ENCODE assay signal across 30 cellular contexts in the genomic region with DNA sequence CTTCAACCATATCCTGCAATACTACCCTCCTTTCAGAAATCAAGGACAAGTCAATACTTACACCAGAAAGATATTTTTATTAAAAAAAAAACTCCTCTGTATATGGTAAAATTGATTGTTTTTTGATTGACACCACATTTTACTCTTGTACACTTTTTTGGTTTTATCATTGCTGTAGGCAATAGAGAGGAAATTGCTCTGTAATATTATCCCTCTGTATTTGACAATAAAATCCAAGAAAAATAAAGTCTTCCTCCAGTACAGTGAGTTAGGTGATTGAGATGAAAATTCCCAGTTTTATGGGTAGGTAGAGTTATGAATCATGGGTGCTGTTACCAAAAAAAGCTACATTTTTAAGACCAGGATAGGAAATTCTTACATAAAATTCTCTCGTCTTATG. TPM values are rescaled to one million over a fixed set of nuclear protein-coding genes. Genes with fewer than 3 reads are reported as not detected.
"Had no signal": no experiment of that assay in that cellular context is flagged by ENCODE, and none has a peak within 500 bp of the region (broad histone marks: within the 10 kb centered on the region; RNA-seq: fewer than 3 reads in every experiment).

No MANE protein-coding gene starts in this region.

- DNase-seq: stimulated activated CD4-positive, alpha-beta T cell treated with anti-CD3 and anti-CD28 coated beads, Interleukin-2, amount 100 ng/mL, for 48 hours; stimulated activated CD4-positive, alpha-beta T cell treated with anti-CD3 and anti-CD28 coated beads, Interleukin-4, amount 100 ng/mL, for 1 hour; stimulated activated CD4-positive, alpha-beta T cell treated with anti-CD3 and anti-CD28 coated beads, Interleukin-4, amount 100 ng/mL, for 24 hours; stimulated activated CD4-positive, alpha-beta T cell treated with anti-CD3 and anti-CD28 coated beads, Interleukin-4, amount 100 ng/mL, for 4 hours; stimulated activated CD8-positive, alpha-beta memory T cell treated with anti-CD3 and anti-CD28 coated beads, Interleukin-4, amount 100 ng/mL, for 48 hours; stimulated activated naive B cell treated with anti-CD40 and anti-IgM and Interleukin-4, amounts not matched to agents 10 μg/mL and 1 μg/mL and 100 μg/mL, for 72 hours; stimulated activated naive CD4-positive, alpha-beta T cell; stimulated activated naive CD4-positive, alpha-beta T cell treated with Interleukin-2 at 50 U/mL for 16 hours; stimulated activated naive CD8-positive, alpha-beta T cell treated with anti-CD3 and anti-CD28 coated beads, Interleukin-15, amount 100 ng/mL, for 72 hours; stimulated activated naive CD8-positive, alpha-beta T cell treated with anti-CD3 and anti-CD28 coated beads, Interleukin-15, Interleukin-2, amounts not matched to agents 100 U/mL and 50 U/mL, for 24 hours; stomach; substantia nigra; testis; thyroid gland; tibial artery; transverse colon; trophoblast cell; upper lobe of left lung; upper lobe of right lung; uterus had no signal

- H3K4me1 Mint-ChIP-seq: stimulated activated effector memory CD8-positive, alpha-beta T cell treated with anti-CD3 and anti-CD28 coated beads, Interleukin-12 subunit alpha, Interleukin-12 subunit beta, amount 100 ng/mL, for 72 hours; stimulated activated memory B cell treated with anti-CD40 and anti-IgM and Interleukin-4, amounts not matched to agents 10 μg/mL and 1 μg/mL and 100 μg/mL, for 72 hours; stimulated activated naive B cell treated with anti-CD40 and anti-IgM and Interleukin-4, amounts not matched to agents 10 μg/mL and 1 μg/mL and 100 μg/mL, for 72 hours; stimulated activated naive CD8-positive, alpha-beta T cell treated with anti-CD3 and anti-CD28 coated beads, Interleukin-15, amount 100 ng/mL, for 72 hours had no signal

- H3K4me1 ChIP-seq: stomach, suprapubic skin, thyroid gland, tibial artery, transverse colon, uterus, vagina had no signal

- H3K27ac Mint-ChIP-seq: stimulated activated effector memory CD8-positive, alpha-beta T cell treated with anti-CD3 and anti-CD28 coated beads, Interleukin-12 subunit alpha, Interleukin-12 subunit beta, amount 100 ng/mL, for 72 hours; stimulated activated memory B cell treated with anti-CD40 and anti-IgM and Interleukin-4, amounts not matched to agents 10 μg/mL and 1 μg/mL and 100 μg/mL, for 72 hours; stimulated activated naive B cell treated with anti-CD40 and anti-IgM and Interleukin-4, amounts not matched to agents 10 μg/mL and 1 μg/mL and 100 μg/mL, for 72 hours; stimulated activated naive CD8-positive, alpha-beta T cell treated with anti-CD3 and anti-CD28 coated beads, Interleukin-15, amount 100 ng/mL, for 72 hours; stimulated activated naive CD8-positive, alpha-beta T cell treated with anti-CD3 and anti-CD28 coated beads, Interleukin-15, Interleukin-2, amounts not matched to agents 100 ng/mL and 50 ng/mL, for 24 hours had no signal

- H3K4me3 ChIP-seq: stomach, suprapubic skin, testis, thoracic aorta, thyroid gland, tibial artery, tibial nerve, transverse colon, upper lobe of left lung, upper lobe of right lung, uterus, vagina had no signal

- H3K4me3 Mint-ChIP-seq: stimulated activated effector memory CD8-positive, alpha-beta T cell treated with anti-CD3 and anti-CD28 coated beads, Interleukin-12 subunit alpha, Interleukin-12 subunit beta, amount 100 ng/mL, for 72 hours; stimulated activated memory B cell treated with anti-CD40 and anti-IgM and Interleukin-4, amounts not matched to agents 10 μg/mL and 1 μg/mL and 100 μg/mL, for 72 hours; stimulated activated naive B cell treated with anti-CD40 and anti-IgM and Interleukin-4, amounts not matched to agents 10 μg/mL and 1 μg/mL and 100 μg/mL, for 72 hours; stimulated activated naive CD8-positive, alpha-beta T cell treated with anti-CD3 and anti-CD28 coated beads, Interleukin-15, amount 100 ng/mL, for 72 hours; stimulated activated naive CD8-positive, alpha-beta T cell treated with anti-CD3 and anti-CD28 coated beads, Interleukin-15, Interleukin-2, amounts not matched to agents 100 ng/mL and 50 ng/mL, for 24 hours had no signal

- H3K27ac ChIP-seq: stomach, suprapubic skin, testis, thoracic aorta, thyroid gland, tibial artery, tibial nerve, transverse colon, upper lobe of left lung, upper lobe of right lung, uterus, vagina had no signal

- H3K27me3 ChIP-seq: stomach, suprapubic skin, testis, thyroid gland, tibial artery, tibial nerve, transverse colon, upper lobe of left lung, upper lobe of right lung, uterus, vagina had no signal

- ATAC-seq: stimulated activated effector memory CD8-positive, alpha-beta T cell treated with anti-CD3 and anti-CD28 coated beads, Interleukin-12 subunit alpha, Interleukin-12 subunit beta, amount 100 ng/mL, for 72 hours; stimulated activated memory B cell treated with anti-CD40 and anti-IgM and Interleukin-4, amounts not matched to agents 10 μg/mL and 1 μg/mL and 100 μg/mL, for 72 hours; stimulated activated naive B cell treated with anti-CD40 and anti-IgM and Interleukin-4, amounts not matched to agents 10 μg/mL and 1 μg/mL and 100 μg/mL, for 72 hours; stimulated activated naive CD8-positive, alpha-beta T cell treated with anti-CD3 and anti-CD28 coated beads, Interleukin-15, amount 100 ng/mL, for 72 hours; stimulated activated naive CD8-positive, alpha-beta T cell treated with anti-CD3 and anti-CD28 coated beads, Interleukin-15, Interleukin-2, amounts not matched to agents 100 U/mL and 50 U/mL, for 24 hours; upper lobe of right lung had no signal

- H3K36me3 Mint-ChIP-seq: stimulated activated effector memory CD8-positive, alpha-beta T cell treated with anti-CD3 and anti-CD28 coated beads, Interleukin-12 subunit alpha, Interleukin-12 subunit beta, amount 100 ng/mL, for 72 hours; stimulated activated memory B cell treated with anti-CD40 and anti-IgM and Interleukin-4, amounts not matched to agents 10 μg/mL and 1 μg/mL and 100 μg/mL, for 72 hours; stimulated activated naive B cell treated with anti-CD40 and anti-IgM and Interleukin-4, amounts not matched to agents 10 μg/mL and 1 μg/mL and 100 μg/mL, for 72 hours had no signal

- H3K36me3 ChIP-seq: stomach, suprapubic skin, thoracic aorta, thyroid gland, tibial artery, tibial nerve, transverse colon, upper lobe of left lung, upper lobe of right lung, uterus, vagina had no signal

- H3K9me3 ChIP-seq: stomach, suprapubic skin, testis, thoracic aorta, thyroid gland, tibial nerve, transverse colon, upper lobe of left lung, upper lobe of right lung, uterus, vagina had no signal

- H3K27me3 Mint-ChIP-seq: stimulated activated memory B cell treated with anti-CD40 and anti-IgM and Interleukin-4, amounts not matched to agents 10 μg/mL and 1 μg/mL and 100 μg/mL, for 72 hours; stimulated activated naive B cell treated with anti-CD40 and anti-IgM and Interleukin-4, amounts not matched to agents 10 μg/mL and 1 μg/mL and 100 μg/mL, for 72 hours; stimulated activated naive CD8-positive, alpha-beta T cell treated with anti-CD3 and anti-CD28 coated beads, Interleukin-15, amount 100 ng/mL, for 72 hours; stimulated activated naive CD8-positive, alpha-beta T cell treated with anti-CD3 and anti-CD28 coated beads, Interleukin-15, Interleukin-2, amounts not matched to agents 100 ng/mL and 50 ng/mL, for 24 hours had no signal

- H3K9me3 Mint-ChIP-seq: stimulated activated effector memory CD8-positive, alpha-beta T cell treated with anti-CD3 and anti-CD28 coated beads, Interleukin-12 subunit alpha, Interleukin-12 subunit beta, amount 100 ng/mL, for 72 hours; stimulated activated memory B cell treated with anti-CD40 and anti-IgM and Interleukin-4, amounts not matched to agents 10 μg/mL and 1 μg/mL and 100 μg/mL, for 72 hours had no signal

RNA-seq across cellular contexts. Expression of a gene that starts 22.6 kb away (rescaled TPM):
- total RNA-seq: thoracic aorta, transverse colon, upper lobe of right lung, urinary bladder, vagina had no signal

RNA-seq across cellular contexts. Expression of a gene that starts 31.7 kb away (rescaled TPM):
- total RNA-seq: stomach, subcutaneous adipose tissue, suprapubic skin, thoracic aorta, thyroid gland, tibial nerve, transverse colon, upper lobe of left lung, upper lobe of right lung, ureter, uterus, vagina had no signal
